13 cellular contexts compared by ENCODE assay signal in the genomic region with DNA sequence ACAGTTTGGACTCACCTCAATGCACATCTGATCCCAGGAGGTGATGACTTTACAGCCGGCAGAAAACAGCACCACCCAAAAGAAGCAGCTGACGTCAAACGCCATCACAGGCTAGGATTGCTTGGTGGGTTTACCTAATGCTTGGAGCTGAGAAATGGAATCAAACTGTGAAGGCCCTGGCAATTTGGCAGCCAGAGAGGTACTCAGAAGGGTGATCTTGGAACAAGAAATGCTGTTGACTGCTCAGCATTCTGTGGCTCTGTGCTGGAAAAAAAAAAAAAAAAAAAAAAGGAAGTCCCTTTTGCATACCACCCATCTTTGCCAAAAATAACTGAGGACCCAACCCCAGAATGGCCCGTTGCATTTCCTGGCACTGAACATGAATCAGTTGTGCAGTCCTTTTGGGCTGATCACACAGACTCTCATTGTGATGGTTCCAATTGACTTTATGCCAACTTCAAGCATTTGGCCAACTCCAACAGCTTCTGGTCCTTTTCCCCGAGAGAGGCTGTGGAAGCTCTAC. TPM values are rescaled to one million over a fixed set of nuclear protein-coding genes. Genes with fewer than 3 reads are reported as not detected.
DNase-seq lines count a peak whose midpoint lies in the region; ATAC-seq and TF ChIP-seq lines count a peak whose summit lies in the region.
"Had no signal": no experiment of that assay in that cellular context is flagged by ENCODE, and none has a peak within 500 bp of the region (broad histone marks: within the 10 kb centered on the region; RNA-seq: fewer than 3 reads in every experiment).

Gene CD180, minus strand, starts transcription at position 263 of the 523 bp plus-strand sequence. Its CDS starts 158 bp downstream, at position 105.

- ATAC-seq in HG02588 (IDR thresholded peaks at IDR 0.05; ENCODE audit: unreplicated experiment) (peak; percentile 29), GM19328 (IDR thresholded peaks at IDR 0.05; ENCODE audit: unreplicated experiment) (no peak)
- ATAC-seq in activated naive CD8-positive, alpha-beta T cell treated with anti-CD3 and anti-CD28 coated beads, Interleukin-2, amount 50 U/mL, for 24 hours: no peak
- ATAC-seq: HCT116 had no signal

- H3K36me3 ChIP-seq in muscle layer of duodenum (ENCODE audit: control insufficient read depth in 1 of 2, insufficient read depth in 2 of 2, low read length in 2 of 2) (no peaks in the 10 kb centered on the region), osteoblast (ENCODE audit: insufficient read depth, low read length) (no peaks in the 10 kb centered on the region), hepatocyte (replicated peaks; ENCODE audit: insufficient read depth, low read depth) (no peaks in the 10 kb centered on the region)
- H3K36me3 ChIP-seq: colonic mucosa, thoracic aorta had no signal

- peak within 1 kb of the TSS; percentile 70; the same call in 1 of the 2 replicates for H3K4me3 ChIP-seq in GM08714 (ENCODE audit: low read length)
- peak within 1 kb of the TSS in 1 of 2 donors; percentile 31 for H3K4me3 ChIP-seq in muscle layer of duodenum (ENCODE audit: low read depth in 1 of 2, low read length in 2 of 2)
- no peak within 1 kb of the TSS for H3K4me3 ChIP-seq in osteoblast (ENCODE audit: insufficient read depth, low read length)
- H3K4me3 ChIP-seq in hepatocyte: no peak within 1 kb of the TSS
- H3K4me3 ChIP-seq: colonic mucosa, thoracic aorta had no signal

- H3K4me1 ChIP-seq in muscle layer of duodenum (ENCODE audit: control insufficient read depth in 1 of 2, insufficient read depth in 2 of 2, low read length in 2 of 2): peaks cover 0 to 7% of the 10 kb centered on the region in 2 donors
- no peaks in the 10 kb centered on the region for H3K4me1 ChIP-seq in osteoblast (ENCODE audit: insufficient read depth, low read length)
- no peaks in the 10 kb centered on the region for H3K4me1 ChIP-seq in hepatocyte (ENCODE audit: insufficient read depth)

- no peaks in the 10 kb centered on the region for H4K20me1 ChIP-seq in osteoblast (ENCODE audit: insufficient read depth, low read length)
- no peaks in the 10 kb centered on the region for H4K20me1 ChIP-seq in hepatocyte (ENCODE audit: insufficient read depth, poor library complexity, severe bottlenecking)

- H3K4me1 Mint-ChIP-seq in activated naive CD8-positive, alpha-beta T cell treated with anti-CD3 and anti-CD28 coated beads, Interleukin-2, amount 50 U/mL, for 24 hours: peaks cover 54% of the 10 kb centered on the region

- WGBS in hepatocyte (ENCODE audit: low lambda C conversion rate, missing lambda C conversion rate): 90% methylated on average over 5 of the region's 5 CpGs

- H3K9me3 ChIP-seq in muscle layer of duodenum (ENCODE audit: control insufficient read depth in 1 of 2, low read length in 2 of 2) (no peaks in the 10 kb centered on the region), osteoblast (ENCODE audit: low read depth, low read length) (no peaks in the 10 kb centered on the region), hepatocyte (ENCODE audit: low read depth) (no peaks in the 10 kb centered on the region)
- H3K9me3 ChIP-seq: colonic mucosa, thoracic aorta had no signal

- H3K9me3 Mint-ChIP-seq in activated naive CD8-positive, alpha-beta T cell treated with anti-CD3 and anti-CD28 coated beads, Interleukin-2, amount 50 U/mL, for 24 hours: peaks cover 9% of the 10 kb centered on the region

- H3K27ac Mint-ChIP-seq in activated naive CD8-positive, alpha-beta T cell treated with anti-CD3 and anti-CD28 coated beads, Interleukin-2, amount 50 U/mL, for 24 hours: peak within 1 kb of the TSS; percentile 64

- peak within 1 kb of the TSS; percentile 51 for H3K4me3 Mint-ChIP-seq in activated naive CD8-positive, alpha-beta T cell treated with anti-CD3 and anti-CD28 coated beads, Interleukin-2, amount 50 U/mL, for 24 hours

- H2AFZ ChIP-seq in osteoblast (ENCODE audit: low read length) (no peak within 1 kb of the TSS), hepatocyte (no peak within 1 kb of the TSS)

- H3K36me3 Mint-ChIP-seq in activated naive CD8-positive, alpha-beta T cell treated with anti-CD3 and anti-CD28 coated beads, Interleukin-2, amount 50 U/mL, for 24 hours (ENCODE audit: low read depth): peaks cover 5% of the 10 kb centered on the region

- H3K4me2 ChIP-seq in osteoblast (ENCODE audit: insufficient read depth, low read length) (no peak within 1 kb of the TSS), hepatocyte (no peak within 1 kb of the TSS)

- H3K9me2 ChIP-seq in hepatocyte (replicated peaks; ENCODE audit: insufficient read depth): no peaks in the 10 kb centered on the region

- H3K79me2 ChIP-seq in osteoblast (ENCODE audit: insufficient read depth, low read length) (no peaks in the 10 kb centered on the region), hepatocyte (no peaks in the 10 kb centered on the region)

- no peak for TF ChIP-seq CTCF in osteoblast (IDR thresholded peaks at IDR 0.05; ENCODE audit: extremely low read depth, low read depth, low read length)
- no peak for TF ChIP-seq CTCF in hepatocyte (IDR thresholded peaks at IDR 0.05; ENCODE audit: poor library complexity)

- H3K27me3 Mint-ChIP-seq in activated naive CD8-positive, alpha-beta T cell treated with anti-CD3 and anti-CD28 coated beads, Interleukin-2, amount 50 U/mL, for 24 hours: no peaks in the 10 kb centered on the region

- DNase-seq in activated naive CD8-positive, alpha-beta T cell treated with anti-CD3 and anti-CD28 coated beads, Interleukin-2, amount 50 U/mL, for 24 hours: no peak
- DNase-seq in osteoblast (ENCODE audit: insufficient read length, low spot score, missing footprints): no peak
- DNase-seq in hepatocyte (ENCODE audit: low spot score): no peak
- DNase-seq in NCI-H524 (lab: John Stamatoyannopoulos, UW): no peak
- DNase-seq: colonic mucosa; IMR-90; NK-92 treated with Interleukin-12 subunit alpha and Interleukin-12 subunit beta, amount 100 ng/mL, for 24 hours had no signal

- H3K27ac ChIP-seq in muscle layer of duodenum (ENCODE audit: low read length) (peak within 1 kb of the TSS; percentile 52), osteoblast (ENCODE audit: low read depth, low read length) (no peak within 1 kb of the TSS), hepatocyte (no peak within 1 kb of the TSS)
- H3K27ac ChIP-seq: colonic mucosa, thoracic aorta had no signal

- H3K27me3 ChIP-seq in muscle layer of duodenum (ENCODE audit: low read depth, low read length) (no peaks in the 10 kb centered on the region), osteoblast (ENCODE audit: insufficient read depth, low read length) (no peaks in the 10 kb centered on the region), hepatocyte (no peaks in the 10 kb centered on the region)
- H3K27me3 ChIP-seq: colonic mucosa had no signal

RNA-seq across cellular contexts. Expression of gene CD180, which starts in this region (rescaled TPM):
- total RNA-seq in osteoblast: not detected in 2 replicates
- total RNA-seq in hepatocyte: 0.07 and 0.12 TPM in 2 replicates
- polyA plus RNA-seq in hepatocyte: 0.24 TPM in 1 of 2 replicates, not detected in the other
- total RNA-seq: IMR-90 had no signal
- polyA plus RNA-seq: IMR-90 had no signal
